Comparison of ENCODE assay signal across 16 cellular contexts in genomic region chr1:246503341-246503740, GRCh38. TPM values are rescaled to one million over a fixed set of nuclear protein-coding genes. Genes with fewer than 3 reads are reported as not detected.
DNase-seq lines count a peak whose midpoint lies in the region; ATAC-seq, FAIRE-seq and TF ChIP-seq lines count a peak whose summit lies in the region.
"Had no signal": no experiment of that assay in that cellular context is flagged by ENCODE, and none has a peak within 500 bp of the region (broad histone marks: within the 10 kb centered on the region; RNA-seq: fewer than 3 reads in every experiment).

No MANE protein-coding gene starts in this region.

- no peak for FAIRE-seq in astrocyte (lab: Jason Lieb, UNC)

- WGBS in psoas muscle, 3 donors: 74 to 87% (median 76%) methylated on average over 7 of the region's 7 CpGs

- H3K9me3 Mint-ChIP-seq in astrocyte (ENCODE audit: unreplicated experiment) (no peaks in the 10 kb centered on the region), neural crest cell (no peaks in the 10 kb centered on the region)
- no peaks in the 10 kb centered on the region for H3K9me3 Mint-ChIP-seq in activated naive CD4-positive, alpha-beta T cell treated with anti-CD3 and anti-CD28 coated beads, Interleukin-2, amount 50 U/mL, for 72 hours
- H3K9me3 Mint-ChIP-seq: activated CD4-positive, alpha-beta T cell treated with anti-CD3 and anti-CD28 coated beads, Interleukin-2, amount 10 ng/mL, durations not matched to agents 7 days and 5 days; activated T-cell treated with anti-CD3 and anti-CD28 coated beads, Interleukin-2, amount 50 U/mL, for 4 hours; CD14-positive monocyte; naive B cell; T-helper 2 cell treated with Interferon-gamma antibody and Interleukin-4, amounts not matched to agents 5 μg/mL and 100 μg/mL, for 36 hours had no signal

- H3K9me3 ChIP-seq in astrocyte (ENCODE audit: insufficient read depth, low read depth, low read length) (no peaks in the 10 kb centered on the region), psoas muscle (no peaks in the 10 kb centered on the region)
- H3K9me3 ChIP-seq: testis had no signal

- intact Hi-C loops in psoas muscle (cut with DNase I): no loop called here

- no peak overlapping the region for H3K9ac ChIP-seq in astrocyte (ENCODE audit: low read length)

- H3K36me3 Mint-ChIP-seq in astrocyte (ENCODE audit: low read depth, unreplicated experiment) (peaks cover 12% of the 10 kb centered on the region), neural crest cell (ENCODE audit: low read depth) (no peaks in the 10 kb centered on the region)
- H3K36me3 Mint-ChIP-seq in activated naive CD4-positive, alpha-beta T cell treated with anti-CD3 and anti-CD28 coated beads, Interleukin-2, amount 50 U/mL, for 72 hours: peaks cover 11 to 19% of the 10 kb centered on the region in 2 donors
- H3K36me3 Mint-ChIP-seq: naive B cell had no signal

- ATAC-seq in GM19452 (IDR thresholded peaks at IDR 0.05; ENCODE audit: unreplicated experiment) (no peak), psoas muscle (no peak)
- no peak for ATAC-seq in activated naive CD4-positive, alpha-beta T cell treated with anti-CD3 and anti-CD28 coated beads, Interleukin-2, amount 50 U/mL, for 72 hours
- ATAC-seq: activated T-cell treated with anti-CD3 and anti-CD28 coated beads, Interleukin-2, amount 50 U/mL, for 4 hours had no signal

- H3K27ac ChIP-seq in astrocyte (ENCODE audit: low read depth, low read length) (no peak overlapping the region), psoas muscle (no peak overlapping the region)
- H3K27ac ChIP-seq: hepatocyte, testis had no signal

- peak; percentile 35 for DNase-seq in DMS53 treated with DMSO at 0.1 percent for 48 hours (lab: John Stamatoyannopoulos, UW; ENCODE audit: unreplicated experiment)
- DNase-seq in MV-4-11 (lab: John Stamatoyannopoulos, UW): peak; percentile 35
- DNase-seq in astrocyte (ENCODE audit: low read depth): peak; percentile 41
- no peak for DNase-seq in neural crest cell (ENCODE audit: low read depth, low spot score)
- DNase-seq in psoas muscle: no peak
- DNase-seq in activated naive CD4-positive, alpha-beta T cell treated with anti-CD3 and anti-CD28 coated beads, Interleukin-2, amount 50 U/mL, for 72 hours (ENCODE audit: low spot score in 2 of 2): no peak
- DNase-seq: activated CD4-positive, alpha-beta T cell treated with anti-CD3 and anti-CD28 coated beads, Interleukin-2, amount 10 ng/mL, durations not matched to agents 7 days and 5 days; activated T-cell treated with anti-CD3 and anti-CD28 coated beads, Interleukin-2, amount 50 U/mL, for 4 hours; GDM1; naive B cell; NCI-H524 treated with DMSO at 0.1 percent for 48 hours; testis had no signal

- no peaks in the 10 kb centered on the region for H3K27me3 ChIP-seq in astrocyte (ENCODE audit: insufficient read depth, low read length)
- H3K27me3 ChIP-seq in psoas muscle (ENCODE audit: insufficient read depth in 3 of 3, low read length in 2 of 3): no peaks in the 10 kb centered on the region
- H3K27me3 ChIP-seq: hepatocyte, testis had no signal

- H3K4me1 Mint-ChIP-seq in astrocyte (ENCODE audit: low read depth, unreplicated experiment) (peaks cover 14% of the 10 kb centered on the region), neural crest cell (peaks cover 22% of the 10 kb centered on the region)

- peaks cover 28% of the 10 kb centered on the region for H3K79me2 ChIP-seq in astrocyte (ENCODE audit: insufficient read depth, low read length)

- H3K27me3 Mint-ChIP-seq in astrocyte (ENCODE audit: low read depth, unreplicated experiment) (no peaks in the 10 kb centered on the region), neural crest cell (ENCODE audit: low read depth) (peaks cover 5% of the 10 kb centered on the region)
- H3K27me3 Mint-ChIP-seq: activated CD4-positive, alpha-beta T cell treated with anti-CD3 and anti-CD28 coated beads, Interleukin-2, amount 10 ng/mL, durations not matched to agents 7 days and 5 days; naive B cell had no signal

- no peak for TF ChIP-seq CTCF in astrocyte (IDR thresholded peaks at IDR 0.05; ENCODE audit: insufficient read depth, low read depth, low read length)
- TF ChIP-seq CTCF in neural crest cell (conservative IDR thresholded peaks at IDR 0.05): no peak
- no peak for TF ChIP-seq CTCF in psoas muscle (IDR thresholded peaks at IDR 0.05)

- no peak overlapping the region for H3K27ac Mint-ChIP-seq in astrocyte (ENCODE audit: unreplicated experiment)
- H3K27ac Mint-ChIP-seq in neural crest cell (ENCODE audit: unreplicated experiment): no peak overlapping the region
- H3K27ac Mint-ChIP-seq in activated naive CD4-positive, alpha-beta T cell treated with anti-CD3 and anti-CD28 coated beads, Interleukin-2, amount 50 U/mL, for 72 hours: no peak overlapping the region
- H3K27ac Mint-ChIP-seq: activated CD4-positive, alpha-beta T cell treated with anti-CD3 and anti-CD28 coated beads, Interleukin-2, amount 10 ng/mL, durations not matched to agents 7 days and 5 days; T-helper 2 cell treated with Interferon-gamma antibody and Interleukin-4, amounts not matched to agents 5 μg/mL and 100 μg/mL, for 36 hours had no signal

- H3K36me3 ChIP-seq in astrocyte (ENCODE audit: insufficient read depth, low read length) (no peaks in the 10 kb centered on the region), psoas muscle (ENCODE audit: insufficient read depth in 1 of 2, low read depth in 1 of 2) (no peaks in the 10 kb centered on the region)

- H3K4me3 Mint-ChIP-seq in astrocyte (ENCODE audit: unreplicated experiment) (no peak overlapping the region), neural crest cell (peak overlapping the region; percentile 35)
- H3K4me3 Mint-ChIP-seq: activated CD4-positive, alpha-beta T cell treated with anti-CD3 and anti-CD28 coated beads, Interleukin-2, amount 10 ng/mL, durations not matched to agents 7 days and 5 days; activated T-cell treated with anti-CD3 and anti-CD28 coated beads, Interleukin-2, amount 50 U/mL, for 4 hours; CD14-positive monocyte; T-helper 2 cell treated with Interferon-gamma antibody and Interleukin-4, amounts not matched to agents 5 μg/mL and 100 μg/mL, for 36 hours had no signal

- no peak overlapping the region for H2AFZ ChIP-seq in astrocyte (ENCODE audit: low read depth, low read length)
- H2AFZ ChIP-seq: hepatocyte had no signal

- no peak overlapping the region for H3K4me2 ChIP-seq in astrocyte (ENCODE audit: low read length)
- H3K4me2 ChIP-seq: hepatocyte had no signal

- H4K20me1 ChIP-seq in astrocyte (ENCODE audit: insufficient read depth, low read length): peaks cover 23% of the 10 kb centered on the region

- H3K4me1 ChIP-seq in astrocyte (ENCODE audit: insufficient read depth, low read length) (peaks cover 11% of the 10 kb centered on the region), psoas muscle (peaks cover 4% of the 10 kb centered on the region)
- H3K4me1 ChIP-seq: testis had no signal

- H3K4me3 ChIP-seq in astrocyte (ENCODE audit: insufficient read depth, low read depth, low read length) (no peak overlapping the region), psoas muscle (no peak overlapping the region)
- H3K4me3 ChIP-seq: hepatocyte, testis had no signal

RNA-seq across cellular contexts. Expression of gene SMYD3, which starts 3.7 kb away (rescaled TPM):
- total RNA-seq in astrocyte (73.3 and 80.8 TPM in 2 replicates), neural crest cell (24.2 and 25.8 TPM in 2 replicates), psoas muscle (1 to 10 TPM; 4.9 to 6.4 (median 5.8) TPM)
- polyA plus RNA-seq in psoas muscle: 1 to 10 TPM; 2.9 to 4.2 (median 3.7) TPM
- 10 to 100 TPM; 18.5 to 30.1 TPM for total RNA-seq in activated naive CD4-positive, alpha-beta T cell treated with anti-CD3 and anti-CD28 coated beads, Interleukin-2, amount 50 U/mL, for 72 hours

Comparison
In these comparisons a context has a peak if more than half of its experiments do, and no peak if none do; other contexts are left out.
1. DNase-seq: peak in DMS53 treated with DMSO at 0.1 percent for 48 hours (single experiment), MV-4-11 (single experiment) and astrocyte (single experiment); none in neural crest cell (single experiment), psoas muscle (0 of 2) and activated naive CD4-positive, alpha-beta T cell treated with anti-CD3 and anti-CD28 coated beads, Interleukin-2, amount 50 U/mL, for 72 hours (0 of 2).